8 cellular contexts compared by ENCODE assay signal in the genomic region with DNA sequence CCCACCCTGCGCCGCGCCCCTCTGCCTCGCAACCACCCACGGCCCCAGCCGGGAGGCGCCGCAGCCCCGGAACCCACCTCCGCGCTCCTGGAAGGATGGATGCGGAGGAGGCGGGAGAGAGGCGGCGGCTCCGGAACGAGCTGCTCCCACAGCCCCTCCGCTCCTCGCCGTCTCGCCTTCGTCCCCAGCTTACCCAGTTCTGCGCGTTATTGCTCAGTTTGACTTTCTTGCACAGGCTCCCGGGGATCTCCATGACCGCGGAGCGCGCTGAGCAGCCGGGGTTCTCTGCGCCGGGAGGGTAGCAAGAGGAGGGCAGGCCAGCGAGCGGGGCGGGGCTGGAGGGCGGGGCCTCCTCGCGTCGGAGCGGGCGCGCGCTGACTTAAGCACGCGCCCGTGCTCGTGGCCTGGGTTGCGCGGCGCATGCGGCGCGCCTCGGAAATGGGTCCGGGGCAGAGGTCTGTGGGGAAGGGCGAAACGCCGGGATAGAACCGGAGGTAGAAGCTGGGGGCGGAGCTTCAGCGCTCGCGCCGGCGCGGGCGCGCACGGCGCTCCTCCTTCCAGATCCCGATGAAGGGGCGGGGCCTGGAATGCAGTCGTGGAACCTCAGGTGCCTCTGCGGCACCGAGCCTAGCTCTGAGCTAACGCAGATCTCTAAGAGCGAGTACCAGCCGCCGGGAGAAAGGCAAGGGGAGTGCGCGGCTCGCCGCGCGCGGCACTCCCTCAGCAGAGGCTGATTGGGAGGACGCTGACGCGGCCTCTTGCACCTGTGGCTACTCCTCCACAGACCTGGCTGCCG. TPM values are rescaled to one million over a fixed set of nuclear protein-coding genes. Genes with fewer than 3 reads are reported as not detected.
DNase-seq lines count a peak whose midpoint lies in the region; ATAC-seq lines count a peak whose summit lies in the region.

A gene (minus strand): TSS at position 308 of the 796 bp plus-strand sequence. CDS start 55 bp downstream, at position 253.

- DNase-seq in CD1c-positive myeloid dendritic cell (ENCODE audit: extremely low spot score): peak; percentile 98
- peak; percentile 87 for DNase-seq in NCI-H748 treated with DMSO at 0.1 percent for 48 hours (lab: John Stamatoyannopoulos, UW)
- DNase-seq in activated CD4-positive, alpha-beta T cell treated with anti-CD3 and anti-CD28 coated beads, Interleukin-2, amount 50 U/mL, for 24 hours (ENCODE audit: low read depth in 1 of 2, low spot score in 1 of 2): peak; percentile 83 to 92
- DNase-seq in dedifferentiated amniotic fluid mesenchymal stem cell (ENCODE audit: extremely low spot score): peak; percentile 93
- peak; percentile 98 for DNase-seq in left lobe of liver (ENCODE audit: low spot score)
- peak; percentile 94 to 96 for DNase-seq in stimulated activated CD4-positive, alpha-beta T cell treated with anti-CD3 and anti-CD28 coated beads, Interleukin-2, amount 100 ng/mL, for 24 hours

- ATAC-seq in GM19397 (IDR thresholded peaks at IDR 0.05; ENCODE audit: unreplicated experiment) (peak; percentile 87), HG03565 (IDR thresholded peaks at IDR 0.05; ENCODE audit: unreplicated experiment) (peak; percentile 84), left lobe of liver (peak; percentile 97)

RNA-seq across cellular contexts. Expression of the gene that starts here (rescaled TPM):
- 5.3 TPM for total RNA-seq in left lobe of liver

Comparison
In these comparisons a context has a peak if more than half of its experiments do, and no peak if none do; other contexts are left out.
1. Peak in every context shown above with its lines: DNase-seq and ATAC-seq.